19 cellular contexts compared by ENCODE assay signal in the genomic region with DNA sequence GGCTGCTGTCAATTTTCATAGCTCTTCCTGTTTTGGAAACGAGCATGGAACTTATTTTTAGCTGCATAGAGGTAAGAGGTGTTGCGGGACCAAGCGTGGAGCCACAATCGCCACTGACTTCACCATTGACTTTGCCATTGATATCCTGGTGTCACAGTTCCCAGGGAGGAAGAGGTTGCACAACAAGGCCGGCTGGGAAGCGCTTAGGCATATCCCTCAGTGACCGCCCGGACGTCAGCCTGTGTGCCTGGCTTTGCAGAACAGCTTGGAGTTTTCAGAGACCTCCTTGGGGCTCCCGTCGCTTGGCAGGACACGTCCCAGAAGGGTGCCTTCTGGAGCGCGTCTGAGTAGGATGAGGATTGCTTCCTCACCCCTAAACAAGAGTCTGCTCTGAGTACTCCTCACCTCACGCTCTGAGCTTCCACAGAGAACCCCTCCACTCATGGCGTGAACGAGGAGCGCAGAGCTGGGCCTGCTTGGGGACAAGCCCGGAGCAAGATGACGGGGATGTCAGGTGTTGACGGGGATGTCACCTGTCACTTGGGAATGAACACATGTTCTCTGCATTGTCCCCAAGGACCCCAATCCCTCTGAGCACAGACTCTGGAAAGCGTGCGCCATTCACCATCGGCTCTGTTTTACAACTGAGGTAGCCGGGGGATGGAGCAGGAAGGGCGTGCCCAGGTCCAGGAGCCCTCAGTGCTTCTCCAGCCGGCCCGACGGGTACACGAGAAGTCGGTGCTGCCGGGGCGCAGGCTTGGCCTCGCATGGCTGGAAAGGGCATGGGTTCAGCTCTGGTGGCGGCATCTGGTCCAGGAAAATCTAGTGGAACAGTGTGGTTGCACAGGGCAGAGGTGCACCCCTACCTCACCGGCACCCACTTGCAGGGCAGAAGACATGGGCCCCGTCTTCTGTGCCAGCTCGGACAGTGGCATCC.
"Had no signal": no experiment of that assay in that cellular context is flagged by ENCODE, and none has a peak within 500 bp of the region (broad histone marks: within the 10 kb centered on the region; RNA-seq: fewer than 3 reads in every experiment).

No MANE protein-coding gene starts in this region.

- H3K9me3 ChIP-seq: thoracic aorta had no signal

- H3K27ac Mint-ChIP-seq: activated CD4-positive, alpha-beta T cell treated with anti-CD3 and anti-CD28 coated beads for 36 hours; activated CD8-positive, alpha-beta T cell treated with anti-CD3 and anti-CD28 coated beads, Interleukin-2, amount 10 ng/mL, durations not matched to agents 7 days and 5 days; activated naive CD4-positive, alpha-beta T cell treated with anti-CD3 and anti-CD28 coated beads for 36 hours; activated naive CD8-positive, alpha-beta T cell treated with anti-CD3 and anti-CD28 coated beads for 36 hours; activated T-helper 1 cell treated with anti-CD3 and anti-CD28 coated beads, Interleukin-12 subunit alpha, Interleukin-12 subunit beta, Interleukin-2, Interleukin-4 antibody, amounts not matched to agents 30 ng/mL and 10 ng/mL and 1 ng/mL, durations not matched to agents 14 hours and 24 hours and 36 hours had no signal

- H3K4me1 ChIP-seq: foreskin keratinocyte, heart right ventricle, parathyroid adenoma had no signal

- H3K36me3 ChIP-seq: brain microvascular endothelial cell, heart right ventricle, thoracic aorta had no signal

- H3K4me3 ChIP-seq: heart right ventricle, thoracic aorta had no signal

- H3K27me3 ChIP-seq: brain microvascular endothelial cell, foreskin keratinocyte had no signal

- ATAC-seq: activated CD4-positive, alpha-beta T cell treated with anti-CD3 and anti-CD28 coated beads for 36 hours; activated CD8-positive, alpha-beta T cell treated with anti-CD3 and anti-CD28 coated beads, Interleukin-2, amount 10 ng/mL, durations not matched to agents 7 days and 5 days; esophagus mucosa; foreskin keratinocyte; heart right ventricle; left ventricle myocardium superior; right cardiac atrium had no signal

- DNase-seq: activated CD4-positive, alpha-beta T cell treated with anti-CD3 and anti-CD28 coated beads for 36 hours; activated CD4-positive, CD25-positive, alpha-beta regulatory T cell; activated CD8-positive, alpha-beta T cell treated with anti-CD3 and anti-CD28 coated beads, Interleukin-2, amount 10 ng/mL, durations not matched to agents 7 days and 5 days; activated effector memory CD4-positive, alpha-beta T cell treated with anti-CD3 and anti-CD28 coated beads, Interleukin-2, amount 50 U/mL, for 16 hours; activated naive CD4-positive, alpha-beta T cell treated with anti-CD3 and anti-CD28 coated beads for 36 hours; activated naive CD8-positive, alpha-beta T cell treated with anti-CD3 and anti-CD28 coated beads for 36 hours; brain microvascular endothelial cell; foreskin keratinocyte; heart right ventricle; left ventricle myocardium superior; nephron progenitor cell; stimulated activated naive CD4-positive, alpha-beta T cell; trophoblast cell had no signal

- H3K27ac ChIP-seq: brain microvascular endothelial cell, foreskin keratinocyte, heart right ventricle, parathyroid adenoma, thoracic aorta had no signal

- H3K4me3 Mint-ChIP-seq: activated CD4-positive, alpha-beta T cell treated with anti-CD3 and anti-CD28 coated beads for 36 hours; activated CD8-positive, alpha-beta T cell treated with anti-CD3 and anti-CD28 coated beads, Interleukin-2, amount 10 ng/mL, durations not matched to agents 7 days and 5 days; activated naive CD4-positive, alpha-beta T cell treated with anti-CD3 and anti-CD28 coated beads for 36 hours; activated naive CD8-positive, alpha-beta T cell treated with anti-CD3 and anti-CD28 coated beads for 36 hours; activated T-helper 1 cell treated with anti-CD3 and anti-CD28 coated beads, Interleukin-12 subunit alpha, Interleukin-12 subunit beta, Interleukin-2, Interleukin-4 antibody, amounts not matched to agents 30 ng/mL and 10 ng/mL and 1 ng/mL, durations not matched to agents 14 hours and 24 hours and 36 hours; nephron progenitor cell had no signal

- H3K9me3 Mint-ChIP-seq: activated T-helper 1 cell treated with anti-CD3 and anti-CD28 coated beads, Interleukin-12 subunit alpha, Interleukin-12 subunit beta, Interleukin-2, Interleukin-4 antibody, amounts not matched to agents 30 ng/mL and 10 ng/mL and 1 ng/mL, durations not matched to agents 14 hours and 24 hours and 36 hours had no signal

- H3K9ac ChIP-seq: parathyroid adenoma had no signal

- H3K36me3 Mint-ChIP-seq: activated naive CD8-positive, alpha-beta T cell treated with anti-CD3 and anti-CD28 coated beads for 36 hours had no signal

- FAIRE-seq: astrocyte had no signal
